Comparison of ENCODE assay signal across 1 cellular context in the genomic region with DNA sequence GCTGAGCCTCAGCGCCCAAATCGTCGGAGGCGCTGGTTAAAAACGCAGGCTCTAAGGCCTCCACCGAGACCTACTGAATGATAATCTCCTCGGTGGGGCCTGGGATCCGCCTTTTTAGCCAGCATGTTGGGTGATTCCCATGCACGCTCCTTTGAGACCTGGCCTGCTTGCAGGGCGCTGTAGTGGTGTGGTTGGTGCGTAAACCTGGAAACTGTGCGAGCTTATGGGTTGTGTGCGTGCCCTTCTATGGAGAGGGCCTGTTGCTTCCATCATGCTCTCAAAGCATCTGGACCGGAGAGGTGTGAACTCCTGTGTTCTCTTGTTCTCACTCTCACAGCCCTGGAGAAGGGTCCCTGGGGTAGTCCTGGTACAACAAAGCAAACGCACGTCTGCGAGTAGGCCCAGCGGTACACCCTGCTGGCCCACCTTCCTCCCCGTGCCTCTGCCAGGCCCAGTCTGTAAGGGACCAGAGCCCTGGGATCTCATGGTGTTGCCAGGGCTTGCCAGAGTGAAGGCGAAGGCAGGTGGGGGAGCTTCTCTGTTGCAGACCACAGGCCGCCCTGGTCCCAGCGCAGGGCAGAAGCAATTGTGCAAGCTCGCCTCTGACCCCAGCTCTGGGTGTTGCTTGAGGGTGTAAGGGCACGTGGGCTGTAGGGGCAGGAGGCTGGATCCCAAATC.
TF ChIP-seq lines count a peak whose summit lies in the region.

No MANE protein-coding gene starts in this region.

TF ChIP-seq in GM12878, 131 proteins besides CTCF, POLR2A, EP300 and RAD21 (continued from another document):
- TF ChIP-seq CBX3 (IDR thresholded peaks at IDR 0.05; ENCODE audit: borderline replicate concordance, low read depth) = no peak
- no peak for TF ChIP-seq ZNF207 (IDR thresholded peaks at IDR 0.05; ENCODE audit: borderline replicate concordance)
- TF ChIP-seq SUPT20H (IDR thresholded peaks at IDR 0.05; ENCODE audit: borderline replicate concordance, control insufficient read depth, low read depth, low read length) = no peak
- TF ChIP-seq TCF7 (IDR thresholded peaks at IDR 0.05; ENCODE audit: borderline replicate concordance) = no peak
- TF ChIP-seq BCLAF1 (IDR thresholded peaks at IDR 0.05) = no peak
TF ChIP-seq in GM12878: peak in this region for 0.
